In genomic region chr19:1826557-1827521, GRCh38 we compare ENCODE assay signal across 8 cellular contexts. TPM values are rescaled to one million over a fixed set of nuclear protein-coding genes. Genes with fewer than 3 reads are reported as not detected.
DNase-seq lines count a peak whose midpoint lies in the region; ATAC-seq, FAIRE-seq and TF ChIP-seq lines count a peak whose summit lies in the region.

No MANE protein-coding gene starts in this region.

- H3K36me3 ChIP-seq in cardiac muscle cell (no peaks in the 10 kb centered on the region), K562 (ENCODE audit: control insufficient read depth, insufficient read depth, low read length) (peaks cover 79% of the 10 kb centered on the region; the same call in 2 of the 3 replicates), smooth muscle cell (ENCODE audit: low read depth) (no peaks in the 10 kb centered on the region)

- peak overlapping the region; percentile 64 to 92 for H3K9ac ChIP-seq in K562 (ENCODE audit: insufficient read depth in 1 of 2, low read depth in 2 of 2, low read length in 2 of 2)
- H3K9ac ChIP-seq in smooth muscle cell (ENCODE audit: low read depth): no peak overlapping the region

- peak overlapping the region; percentile 26 for H3K27ac ChIP-seq in cardiac muscle cell
- H3K27ac ChIP-seq in K562 (ENCODE audit: extremely low read depth, low read depth, low read length): peak overlapping the region; percentile 67
- no peak overlapping the region for H3K27ac ChIP-seq in smooth muscle cell (ENCODE audit: low read depth)

- TF ChIP-seq POLR2A in K562 (conservative IDR thresholded peaks at IDR 0.05): peak; percentile 60; the same call in 1 of the 2 replicates

- WGBS in K562 (ENCODE audit: insufficient coverage, low coverage, missing lambda C conversion rate): 8% methylated on average over 37 of the region's 63 CpGs
- WGBS in smooth muscle cell (ENCODE audit: low lambda C conversion rate): 75% methylated on average over 37 of the region's 63 CpGs

- no peak for TF ChIP-seq RAD21 in K562 (CRISPR knock-in tag; conservative IDR thresholded peaks at IDR 0.05 in 1 of 2, IDR thresholded peaks at IDR 0.05 in 1 of 2)

- H3K9me3 ChIP-seq in cardiac muscle cell (ENCODE audit: low read depth) (no peaks in the 10 kb centered on the region), K562 (replicated peaks; ENCODE audit: control insufficient read depth, insufficient read depth, low read depth, low read length) (no peaks in the 10 kb centered on the region), smooth muscle cell (replicated peaks; ENCODE audit: low read depth) (no peaks in the 10 kb centered on the region)

- peaks cover 61% of the 10 kb centered on the region for H3K79me2 ChIP-seq in K562 (ENCODE audit: control insufficient read depth, insufficient read depth, low read length)
- peaks cover 4% of the 10 kb centered on the region for H3K79me2 ChIP-seq in smooth muscle cell (ENCODE audit: low read depth)

- TF ChIP-seq CTCF in cardiac muscle cell (IDR thresholded peaks at IDR 0.05; ENCODE audit: low read depth, low read length): no peak
- TF ChIP-seq CTCF in K562 (IDR thresholded peaks at IDR 0.05 in 2 of 3, conservative IDR thresholded peaks at IDR 0.05 in 1 of 3; ENCODE audit: insufficient read depth in 2 of 3, low read depth in 1 of 3, low read length in 3 of 3): no peak
- no peak for TF ChIP-seq CTCF in smooth muscle cell (IDR thresholded peaks at IDR 0.05; ENCODE audit: borderline replicate concordance, insufficient read depth, poor library complexity, severe bottlenecking)

- ATAC-seq in Right ventricle myocardium superior (ENCODE audit: poor library complexity) (no peak), K562 (peak; percentile 78)

- TF ChIP-seq EP300 in K562 (IDR thresholded peaks at IDR 0.05; ENCODE audit: low read length): no peak

- in situ Hi-C loops in K562 (cut with MboI): no loop called here

- peak overlapping the region; percentile 21; the same call in 1 of the 2 replicates for H2AFZ ChIP-seq in K562 (ENCODE audit: low read depth, low read length)
- no peak overlapping the region for H2AFZ ChIP-seq in smooth muscle cell (ENCODE audit: low read depth)

- BruUV-seq in K562 (replicated peaks; lab: Mats Ljungman, UMichigan): TSS peak; percentile 34

- no peaks in the 10 kb centered on the region for H3K4me1 ChIP-seq in cardiac muscle cell (ENCODE audit: low read depth)
- H3K4me1 ChIP-seq in K562 (replicated peaks in 1 of 2; ENCODE audit: control insufficient read depth in 2 of 2, insufficient read depth in 2 of 2, low read length in 2 of 2): peaks cover 11 to 61% of the 10 kb centered on the region in 2 experiments
- no peaks in the 10 kb centered on the region for H3K4me1 ChIP-seq in smooth muscle cell (ENCODE audit: low read depth)

- CTCF ChIA-PET in K562 (lab: Yijun Ruan, JAX; ENCODE audit: low intra/inter-chr PET ratio): interaction anchor here (0.8 to 2.3 kb wide), 3 partner anchors 31 to 280 kb away, joined by 3 to 12 read pairs (median 11); no protein-coding TSS in a partner anchor

- H3F3A ChIP-seq in smooth muscle cell (ENCODE audit: low read depth): no peaks in the 10 kb centered on the region

- H3K4me3 ChIP-seq in cardiac muscle cell: no peak overlapping the region
- H3K4me3 ChIP-seq in K562: peak overlapping the region; percentile 42
- peak overlapping the region; percentile 8 for H3K4me3 ChIP-seq in smooth muscle cell

- FAIRE-seq in K562 (lab: Jason Lieb, UNC): peak; percentile 82

- DNase-seq in cardiac muscle cell (ENCODE audit: low read depth in 1 of 2, low spot score in 1 of 2) (peak in 1 of 2 donors; percentile 24), Right ventricle myocardium superior (no peak), K562 (ENCODE audit: extremely low read depth in 1 of 4, low spot score in 3 of 4) (peak; percentile 80 to 86 (median 84)), kidney tubule cell (ENCODE audit: low spot score) (peak; percentile 68), smooth muscle cell (lab: John Stamatoyannopoulos, UW; ENCODE audit: unreplicated experiment) (no peak), NOMO-1 treated with DMSO at 0.1 percent for 48 hours (lab: John Stamatoyannopoulos, UW; ENCODE audit: unreplicated experiment) (no peak), NCI-H1417 (lab: John Stamatoyannopoulos, UW) (no peak), NCI-H1436 treated with DMSO at 0.1 percent for 48 hours (lab: John Stamatoyannopoulos, UW) (no peak)

- intact Hi-C loops in Right ventricle myocardium superior (cut with DNase I) (loop anchor here (10.0 kb wide), 1 partner anchor 152 kb away; no protein-coding TSS in a partner anchor), K562 (cut with micrococcal nuclease) (loop anchor here (1.0 to 2.0 kb wide), 2 partner anchors 14 to 52 kb away; partner anchors contain the start of gene ATP8B3)

- H3K9me1 ChIP-seq in K562 (ENCODE audit: control insufficient read depth, insufficient read depth, low read length): no peaks in the 10 kb centered on the region

- POLR2A ChIA-PET in K562 (lab: Yijun Ruan, JAX): interaction anchor here (0.5 to 3.7 kb wide), 11 partner anchors 9 to 920 kb away, joined by 3 to 27 read pairs (median 4); no protein-coding TSS in a partner anchor

- H4K20me1 ChIP-seq in K562 (replicated peaks; ENCODE audit: control insufficient read depth, insufficient read depth, low read length): no peaks in the 10 kb centered on the region
- peaks cover 51% of the 10 kb centered on the region for H4K20me1 ChIP-seq in smooth muscle cell (ENCODE audit: low read depth)

- H3K27me3 ChIP-seq in cardiac muscle cell: no peaks in the 10 kb centered on the region
- H3K27me3 ChIP-seq in K562 (ENCODE audit: control insufficient read depth in 2 of 2, insufficient read depth in 2 of 2, low read length in 2 of 2): no peaks in the 10 kb centered on the region
- H3K27me3 ChIP-seq in smooth muscle cell (ENCODE audit: low read depth): no peaks in the 10 kb centered on the region

- H3K4me2 ChIP-seq in K562 (ENCODE audit: insufficient read depth, low read length) (peak overlapping the region; percentile 83), smooth muscle cell (no peak overlapping the region)

RNA-seq across cellular contexts. Expression of gene ATP8B3, which starts 14.8 kb away (rescaled TPM):
- total RNA-seq in cardiac muscle cell (1.2 and 8.6 TPM in 2 replicates), Right ventricle myocardium superior (0.46 TPM), K562 (2014; rRNA removed) (3.2 and 5.0 TPM in 2 replicates), K562 (2014; rRNA removed; fragmentation: Illumina TruSeq; extraction: Trizol) (3.2 and 3.6 TPM in 2 replicates), K562 (2015; rRNA removed; fragmentation: Illumina TruSeq; extraction: Trizol) (3.8 and 4.3 TPM in 2 replicates), K562 (2021) (12.3 and 13.2 TPM in 2 replicates), smooth muscle cell (2.0 and 2.8 TPM in 2 replicates)
- polyA plus RNA-seq in cardiac muscle cell (3.0 and 9.2 TPM in 2 replicates), K562 (2011; rRNA removed) (8.3 and 13.2 TPM in 2 replicates), K562 (2014; fragmentation: Illumina TruSeq; extraction: Trizol) (6.0 and 6.4 TPM in 2 replicates), K562 (2014; fragmentation: Nextera tagmentation; extraction: Ambion mirVana) (1 to 10 TPM; 1.2 to 2.2 TPM), K562 (2014; rRNA removed) (10.1 and 11.9 TPM in 2 replicates), smooth muscle cell (3.8 and 3.9 TPM in 2 replicates)
- 40.7 and 89.4 TPM in 2 replicates for total RNA-seq in K562 (2011; cell fraction: chromatin; rRNA removed; ENCODE audit: low replicate concordance)
- total RNA-seq in K562 (2011; cell fraction: nucleolus; rRNA removed): 37.1 and 44.7 TPM in 2 replicates
- total RNA-seq in K562 (2011; cell fraction: nucleoplasm; rRNA removed): 35.0 and 38.7 TPM in 2 replicates
- polyA plus RNA-seq in K562 (2011; cell fraction: cytosol; rRNA removed): 12.0 and 13.1 TPM in 2 replicates
- 36.1 and 44.4 TPM in 2 replicates for polyA plus RNA-seq in K562 (2011; cell fraction: nucleus; rRNA removed)
- 5.6 and 7.6 TPM in 2 replicates for polyA plus RNA-seq in K562 (2012)
- polyA minus RNA-seq in K562 (2011; rRNA and poly(A)+ RNA removed): 9.7 and 10.4 TPM in 2 replicates
- polyA minus RNA-seq in K562 (2011; cell fraction: cytosol; rRNA and poly(A)+ RNA removed): 7.3 and 10.2 TPM in 2 replicates
- 5.4 and 7.0 TPM in 2 replicates for polyA minus RNA-seq in K562 (2011; cell fraction: nucleus; rRNA and poly(A)+ RNA removed)

RNA-seq across cellular contexts. Expression of gene REXO1, which starts 21.4 kb away (rescaled TPM):
- total RNA-seq in cardiac muscle cell: 24.4 and 39.7 TPM in 2 replicates
- 19.2 and 21.3 TPM in 2 replicates for polyA plus RNA-seq in cardiac muscle cell
- 13.6 TPM for total RNA-seq in Right ventricle myocardium superior
- total RNA-seq in K562 (2011; cell fraction: chromatin; rRNA removed; ENCODE audit: low replicate concordance): 46.7 and 163 TPM in 2 replicates
- total RNA-seq in K562 (2011; cell fraction: nucleolus; rRNA removed): 112 and 114 TPM in 2 replicates
- 55.0 and 57.6 TPM in 2 replicates for total RNA-seq in K562 (2011; cell fraction: nucleoplasm; rRNA removed)
- 15.8 and 21.9 TPM in 2 replicates for total RNA-seq in K562 (2014; rRNA removed)
- total RNA-seq in K562 (2014; rRNA removed; fragmentation: Illumina TruSeq; extraction: Trizol): 3.5 and 4.5 TPM in 2 replicates
- total RNA-seq in K562 (2015; rRNA removed; fragmentation: Illumina TruSeq; extraction: Trizol): 15.8 and 20.8 TPM in 2 replicates
- 52.4 and 63.3 TPM in 2 replicates for total RNA-seq in K562 (2021)
- polyA plus RNA-seq in K562 (2011; rRNA removed): 14.6 and 21.5 TPM in 2 replicates
- 17.4 and 27.3 TPM in 2 replicates for polyA plus RNA-seq in K562 (2011; cell fraction: cytosol; rRNA removed)
- polyA plus RNA-seq in K562 (2011; cell fraction: nucleus; rRNA removed): 56.5 and 100 TPM in 2 replicates
- 37.1 and 39.8 TPM in 2 replicates for polyA plus RNA-seq in K562 (2012)
- 16.7 and 40.7 TPM in 2 replicates for polyA plus RNA-seq in K562 (2014; fragmentation: Illumina TruSeq; extraction: Trizol)
- under 1 TPM; 0.04 to 0.29 TPM for polyA plus RNA-seq in K562 (2014; fragmentation: Nextera tagmentation; extraction: Ambion mirVana)
- polyA plus RNA-seq in K562 (2014; rRNA removed): 31.0 and 50.1 TPM in 2 replicates
- polyA minus RNA-seq in K562 (2011; rRNA and poly(A)+ RNA removed): 7.4 and 11.2 TPM in 2 replicates
- 23.8 and 34.7 TPM in 2 replicates for polyA minus RNA-seq in K562 (2011; cell fraction: cytosol; rRNA and poly(A)+ RNA removed)
- polyA minus RNA-seq in K562 (2011; cell fraction: nucleus; rRNA and poly(A)+ RNA removed): 19.5 and 21.3 TPM in 2 replicates
- 5.0 and 10.6 TPM in 2 replicates for total RNA-seq in smooth muscle cell
- 11.6 and 17.9 TPM in 2 replicates for polyA plus RNA-seq in smooth muscle cell

RNA-seq across cellular contexts. Expression of gene KLF16, which starts 36.5 kb away (rescaled TPM):
- 5.3 and 9.3 TPM in 2 replicates for total RNA-seq in cardiac muscle cell
- polyA plus RNA-seq in cardiac muscle cell: 9.1 and 20.8 TPM in 2 replicates
- total RNA-seq in Right ventricle myocardium superior: 6.2 TPM
- 5.8 and 14.0 TPM in 2 replicates for total RNA-seq in K562 (2011; cell fraction: chromatin; rRNA removed; ENCODE audit: low replicate concordance)
- total RNA-seq in K562 (2011; cell fraction: nucleolus; rRNA removed): 11.7 and 16.7 TPM in 2 replicates
- 6.4 and 7.5 TPM in 2 replicates for total RNA-seq in K562 (2011; cell fraction: nucleoplasm; rRNA removed)
- total RNA-seq in K562 (2014; rRNA removed): 15.5 and 22.0 TPM in 2 replicates
- total RNA-seq in K562 (2014; rRNA removed; fragmentation: Illumina TruSeq; extraction: Trizol): 3.4 and 3.8 TPM in 2 replicates
- 7.9 and 9.4 TPM in 2 replicates for total RNA-seq in K562 (2015; rRNA removed; fragmentation: Illumina TruSeq; extraction: Trizol)
- total RNA-seq in K562 (2021): 59.1 and 60.4 TPM in 2 replicates
- polyA plus RNA-seq in K562 (2011; rRNA removed): 3.7 and 4.8 TPM in 2 replicates
- polyA plus RNA-seq in K562 (2011; cell fraction: cytosol; rRNA removed): 7.1 and 44.8 TPM in 2 replicates
- 14.2 and 29.1 TPM in 2 replicates for polyA plus RNA-seq in K562 (2011; cell fraction: nucleus; rRNA removed)
- 20.8 and 23.7 TPM in 2 replicates for polyA plus RNA-seq in K562 (2012)
- polyA plus RNA-seq in K562 (2014; fragmentation: Illumina TruSeq; extraction: Trizol): 6.8 and 13.1 TPM in 2 replicates
- polyA plus RNA-seq in K562 (2014; fragmentation: Nextera tagmentation; extraction: Ambion mirVana): under 1 TPM; 0.04 to 0.10 TPM
- polyA plus RNA-seq in K562 (2014; rRNA removed): 15.4 and 27.5 TPM in 2 replicates
- 1.0 and 1.3 TPM in 2 replicates for polyA minus RNA-seq in K562 (2011; rRNA and poly(A)+ RNA removed)
- polyA minus RNA-seq in K562 (2011; cell fraction: cytosol; rRNA and poly(A)+ RNA removed): 15.0 and 25.4 TPM in 2 replicates
- polyA minus RNA-seq in K562 (2011; cell fraction: nucleus; rRNA and poly(A)+ RNA removed): 5.8 and 6.6 TPM in 2 replicates
- total RNA-seq in smooth muscle cell: 4.3 and 5.8 TPM in 2 replicates
- 15.4 and 16.7 TPM in 2 replicates for polyA plus RNA-seq in smooth muscle cell

RNA-seq across cellular contexts. Expression of gene ABHD17A, which starts 58.5 kb away (rescaled TPM):
- total RNA-seq in cardiac muscle cell: 198 and 203 TPM in 2 replicates
- polyA plus RNA-seq in cardiac muscle cell: 145 and 159 TPM in 2 replicates
- 55.7 TPM for total RNA-seq in Right ventricle myocardium superior
- total RNA-seq in K562 (2011; cell fraction: chromatin; rRNA removed; ENCODE audit: low replicate concordance): 29.4 and 87.9 TPM in 2 replicates
- 61.7 and 67.8 TPM in 2 replicates for total RNA-seq in K562 (2011; cell fraction: nucleolus; rRNA removed)
- total RNA-seq in K562 (2011; cell fraction: nucleoplasm; rRNA removed): 40.1 and 45.4 TPM in 2 replicates
- total RNA-seq in K562 (2014; rRNA removed): 135 and 157 TPM in 2 replicates
- total RNA-seq in K562 (2014; rRNA removed; fragmentation: Illumina TruSeq; extraction: Trizol): 0.93 and 1.5 TPM in 2 replicates
- total RNA-seq in K562 (2015; rRNA removed; fragmentation: Illumina TruSeq; extraction: Trizol): 18.9 and 26.5 TPM in 2 replicates
- total RNA-seq in K562 (2021): 84.2 and 87.7 TPM in 2 replicates
- polyA plus RNA-seq in K562 (2011; rRNA removed): 24.6 and 45.3 TPM in 2 replicates
- polyA plus RNA-seq in K562 (2011; cell fraction: cytosol; rRNA removed): 54.2 and 174 TPM in 2 replicates
- 117 and 184 TPM in 2 replicates for polyA plus RNA-seq in K562 (2011; cell fraction: nucleus; rRNA removed)
- 47.5 and 74.5 TPM in 2 replicates for polyA plus RNA-seq in K562 (2012)
- 3.6 and 16.9 TPM in 2 replicates for polyA plus RNA-seq in K562 (2014; fragmentation: Illumina TruSeq; extraction: Trizol)
- under 1 TPM in 1 of 2 experiments, not detected in 1; 0.04 TPM for polyA plus RNA-seq in K562 (2014; fragmentation: Nextera tagmentation; extraction: Ambion mirVana)
- 95.1 and 99.0 TPM in 2 replicates for polyA plus RNA-seq in K562 (2014; rRNA removed)
- polyA minus RNA-seq in K562 (2011; rRNA and poly(A)+ RNA removed): 6.9 and 11.0 TPM in 2 replicates
- polyA minus RNA-seq in K562 (2011; cell fraction: cytosol; rRNA and poly(A)+ RNA removed): 26.1 and 39.4 TPM in 2 replicates
- polyA minus RNA-seq in K562 (2011; cell fraction: nucleus; rRNA and poly(A)+ RNA removed): 15.3 and 15.8 TPM in 2 replicates
- total RNA-seq in smooth muscle cell: 42.9 and 49.2 TPM in 2 replicates
- polyA plus RNA-seq in smooth muscle cell: 98.3 and 106 TPM in 2 replicates

Comparison
In these comparisons a context has a peak if more than half of its experiments do, and no peak if none do; other contexts are left out.
1. DNase-seq: peak in K562 (4 of 4) and kidney tubule cell (single experiment); none in Right ventricle myocardium superior (single experiment), smooth muscle cell (single experiment), NOMO-1 treated with DMSO at 0.1 percent for 48 hours (single experiment), NCI-H1417 (0 of 3) and NCI-H1436 treated with DMSO at 0.1 percent for 48 hours (single experiment).